Comparison of ENCODE assay signal across 40 cellular contexts in genomic region chr18:11897781-11898180, GRCh38.
"Had no signal": no experiment of that assay in that cellular context is flagged by ENCODE, and none has a peak within 500 bp of the region (broad histone marks: within the 10 kb centered on the region; RNA-seq: fewer than 3 reads in every experiment).

No MANE protein-coding gene starts in this region.

- H3K4me1 Mint-ChIP-seq: activated naive CD4-positive, alpha-beta T cell treated with anti-CD3 and anti-CD28 coated beads, Interleukin-2, amount 10 ng/mL, durations not matched to agents 7 days and 5 days; activated T-helper 17 cell treated with anti-CD3 and anti-CD28 coated beads, Interleukin-2, amount 50 U/mL, for 72 hours; brain had no signal

- H3K9me3 Mint-ChIP-seq: activated naive CD4-positive, alpha-beta T cell treated with anti-CD3 and anti-CD28 coated beads for 36 hours; activated naive CD4-positive, alpha-beta T cell treated with anti-CD3 and anti-CD28 coated beads, Interleukin-2, amount 10 ng/mL, durations not matched to agents 7 days and 5 days; activated naive CD4-positive, alpha-beta T cell treated with anti-CD3 and anti-CD28 coated beads, Interleukin-2, amount 50 U/mL, for 24 hours; activated naive CD4-positive, alpha-beta T cell treated with anti-CD3 and anti-CD28 coated beads, Interleukin-2, amount 50 U/mL, for 72 hours; activated naive CD8-positive, alpha-beta T cell treated with anti-CD3 and anti-CD28 coated beads for 36 hours; activated naive CD8-positive, alpha-beta T cell treated with anti-CD3 and anti-CD28 coated beads, Interleukin-2, amount 10 ng/mL, durations not matched to agents 7 days and 5 days; activated naive CD8-positive, alpha-beta T cell treated with anti-CD3 and anti-CD28 coated beads, Interleukin-2, amount 50 U/mL, for 24 hours; activated T-cell treated with anti-CD3 and anti-CD28 coated beads, Interleukin-2, amount 50 U/mL, for 24 hours; activated T-cell treated with anti-CD3 and anti-CD28 coated beads, Interleukin-2, amount 50 U/mL, for 4 hours; activated T-cell treated with anti-CD3 and anti-CD28 coated beads, Interleukin-2, amount 50 U/mL, for 72 hours; activated T-helper 1 cell treated with anti-CD3 and anti-CD28 coated beads, Interleukin-12 subunit alpha, Interleukin-12 subunit beta, Interleukin-2, Interleukin-4 antibody, amounts not matched to agents 30 ng/mL and 10 ng/mL and 1 ng/mL, durations not matched to agents 14 hours and 24 hours and 36 hours; activated T-helper 17 cell treated with anti-CD3 and anti-CD28 coated beads, Interleukin-2, amount 50 U/mL, for 72 hours; activated T-helper 2 cell treated with anti-CD3 and anti-CD28 coated beads, Interferon-gamma antibody, Interleukin-2, Interleukin-4, amounts not matched to agents 10 μg/mL and 5 μg/mL and 100 μg/mL, durations not matched to agents 14 hours and 24 hours and 36 hours; brain; central memory CD8-positive, alpha-beta T cell had no signal

- H3K4me3 Mint-ChIP-seq: activated naive CD4-positive, alpha-beta T cell treated with anti-CD3 and anti-CD28 coated beads for 36 hours; activated naive CD4-positive, alpha-beta T cell treated with anti-CD3 and anti-CD28 coated beads, Interleukin-2, amount 10 ng/mL, durations not matched to agents 7 days and 5 days; activated naive CD4-positive, alpha-beta T cell treated with anti-CD3 and anti-CD28 coated beads, Interleukin-2, amount 50 U/mL, for 24 hours; activated naive CD8-positive, alpha-beta T cell; activated naive CD8-positive, alpha-beta T cell treated with anti-CD3 and anti-CD28 coated beads for 36 hours; activated naive CD8-positive, alpha-beta T cell treated with anti-CD3 and anti-CD28 coated beads, Interleukin-2, amount 10 ng/mL, durations not matched to agents 7 days and 5 days; activated naive CD8-positive, alpha-beta T cell treated with anti-CD3 and anti-CD28 coated beads, Interleukin-2, amount 50 U/mL, for 24 hours; activated T-cell treated with anti-CD3 and anti-CD28 coated beads, Interleukin-2, amount 50 U/mL, for 24 hours; activated T-cell treated with anti-CD3 and anti-CD28 coated beads, Interleukin-2, amount 50 U/mL, for 4 hours; activated T-cell treated with anti-CD3 and anti-CD28 coated beads, Interleukin-2, amount 50 U/mL, for 72 hours; activated T-helper 1 cell treated with anti-CD3 and anti-CD28 coated beads, Interleukin-12 subunit alpha, Interleukin-12 subunit beta, Interleukin-2, Interleukin-4 antibody, amounts not matched to agents 30 ng/mL and 10 ng/mL and 1 ng/mL, durations not matched to agents 14 hours and 24 hours and 36 hours; activated T-helper 17 cell treated with anti-CD3 and anti-CD28 coated beads, Interleukin-2, amount 50 U/mL, for 72 hours; brain; central memory CD8-positive, alpha-beta T cell had no signal

- H3K27me3 ChIP-seq: adrenal gland, ascending aorta, body of pancreas, brain microvascular endothelial cell, breast epithelium, cardiac muscle cell had no signal

- H3K4me1 ChIP-seq: adrenal gland, ascending aorta, body of pancreas, breast epithelium had no signal

- H3K36me3 ChIP-seq: breast epithelium, cardiac muscle cell had no signal

- H3K27ac Mint-ChIP-seq: activated naive CD4-positive, alpha-beta T cell treated with anti-CD3 and anti-CD28 coated beads for 36 hours; activated naive CD4-positive, alpha-beta T cell treated with anti-CD3 and anti-CD28 coated beads, Interleukin-2, amount 50 U/mL, for 24 hours; activated naive CD4-positive, alpha-beta T cell treated with anti-CD3 and anti-CD28 coated beads, Interleukin-2, amount 50 U/mL, for 72 hours; activated naive CD8-positive, alpha-beta T cell treated with anti-CD3 and anti-CD28 coated beads for 36 hours; activated naive CD8-positive, alpha-beta T cell treated with anti-CD3 and anti-CD28 coated beads, Interleukin-2, amount 10 ng/mL, durations not matched to agents 7 days and 5 days; activated naive CD8-positive, alpha-beta T cell treated with anti-CD3 and anti-CD28 coated beads, Interleukin-2, amount 50 U/mL, for 24 hours; activated T-cell treated with anti-CD3 and anti-CD28 coated beads, Interleukin-2, amount 50 U/mL, for 72 hours; activated T-helper 1 cell treated with anti-CD3 and anti-CD28 coated beads, Interleukin-12 subunit alpha, Interleukin-12 subunit beta, Interleukin-2, Interleukin-4 antibody, amounts not matched to agents 30 ng/mL and 10 ng/mL and 1 ng/mL, durations not matched to agents 14 hours and 24 hours and 36 hours; activated T-helper 17 cell treated with anti-CD3 and anti-CD28 coated beads, Interleukin-2, amount 50 U/mL, for 72 hours; activated T-helper 2 cell treated with anti-CD3 and anti-CD28 coated beads, Interferon-gamma antibody, Interleukin-2, Interleukin-4, amounts not matched to agents 10 μg/mL and 5 μg/mL and 100 μg/mL, durations not matched to agents 14 hours and 24 hours and 36 hours; brain had no signal

- FAIRE-seq: astrocyte, bronchial epithelial cell had no signal

- DNase-seq: activated effector memory CD4-positive, alpha-beta T cell treated with anti-CD3 and anti-CD28 coated beads, Interleukin-2, amount 50 U/mL, for 16 hours; activated effector memory CD4-positive, alpha-beta T cell treated with Interleukin-2 at 50 U/mL for 16 hours; activated gamma-delta T cell; activated gamma-delta T cell treated with Interleukin-2 at 50 U/mL for 16 hours; activated naive CD4-positive, alpha-beta T cell; activated naive CD4-positive, alpha-beta T cell treated with anti-CD3 and anti-CD28 coated beads for 36 hours; activated naive CD4-positive, alpha-beta T cell treated with anti-CD3 and anti-CD28 coated beads, Interleukin-2, amount 10 ng/mL, durations not matched to agents 7 days and 5 days; activated naive CD4-positive, alpha-beta T cell treated with anti-CD3 and anti-CD28 coated beads, Interleukin-2, amount 50 U/mL, for 16 hours; activated naive CD4-positive, alpha-beta T cell treated with Interleukin-2 at 50 U/mL for 16 hours; activated naive CD8-positive, alpha-beta T cell treated with anti-CD3 and anti-CD28 coated beads for 36 hours; activated naive CD8-positive, alpha-beta T cell treated with anti-CD3 and anti-CD28 coated beads, Interleukin-2, amount 10 ng/mL, durations not matched to agents 7 days and 5 days; activated naive CD8-positive, alpha-beta T cell treated with anti-CD3 and anti-CD28 coated beads, Interleukin-2, amount 50 U/mL, for 24 hours; activated T-cell treated with anti-CD3 and anti-CD28 coated beads, Interleukin-2, amount 50 U/mL, for 1 hour; activated T-cell treated with anti-CD3 and anti-CD28 coated beads, Interleukin-2, amount 50 U/mL, for 24 hours; activated T-cell treated with anti-CD3 and anti-CD28 coated beads, Interleukin-2, amount 50 U/mL, for 4 hours; activated T-cell treated with anti-CD3 and anti-CD28 coated beads, Interleukin-2, amount 50 U/mL, for 48 hours; activated T-cell treated with anti-CD3 and anti-CD28 coated beads, Interleukin-2, amount 50 U/mL, for 72 hours; adrenal gland; amniotic stem cell; amygdala; anterior cingulate cortex; aorta; body of pancreas; brain microvascular endothelial cell; caudate nucleus; central memory CD4-positive, alpha-beta T cell; cerebellar nuclear complex had no signal

- H3K27ac ChIP-seq: adrenal gland, ascending aorta, body of pancreas, brain microvascular endothelial cell, breast epithelium, cardiac muscle cell had no signal

- ATAC-seq: activated naive CD4-positive, alpha-beta T cell treated with anti-CD3 and anti-CD28 coated beads, Interleukin-2, amount 50 U/mL, for 72 hours; activated naive CD8-positive, alpha-beta T cell treated with anti-CD3 and anti-CD28 coated beads, Interleukin-2, amount 50 U/mL, for 24 hours; activated T-cell treated with anti-CD3 and anti-CD28 coated beads, Interleukin-2, amount 50 U/mL, for 4 hours; activated T-cell treated with anti-CD3 and anti-CD28 coated beads, Interleukin-2, amount 50 U/mL, for 72 hours; activated T-helper 17 cell treated with anti-CD3 and anti-CD28 coated beads, Interleukin-2, amount 50 U/mL, for 72 hours; body of pancreas had no signal

- H3K4me3 ChIP-seq: adrenal gland, ascending aorta, body of pancreas, breast epithelium, cardiac muscle cell had no signal

- H3K27me3 Mint-ChIP-seq: activated naive CD4-positive, alpha-beta T cell treated with anti-CD3 and anti-CD28 coated beads, Interleukin-2, amount 10 ng/mL, durations not matched to agents 7 days and 5 days; activated naive CD4-positive, alpha-beta T cell treated with anti-CD3 and anti-CD28 coated beads, Interleukin-2, amount 50 U/mL, for 24 hours; activated naive CD8-positive, alpha-beta T cell; activated naive CD8-positive, alpha-beta T cell treated with anti-CD3 and anti-CD28 coated beads for 36 hours; activated naive CD8-positive, alpha-beta T cell treated with anti-CD3 and anti-CD28 coated beads, Interleukin-2, amount 10 ng/mL, durations not matched to agents 7 days and 5 days; activated naive CD8-positive, alpha-beta T cell treated with anti-CD3 and anti-CD28 coated beads, Interleukin-2, amount 50 U/mL, for 24 hours; activated T-cell treated with anti-CD3 and anti-CD28 coated beads, Interleukin-2, amount 50 U/mL, for 24 hours; activated T-helper 17 cell treated with anti-CD3 and anti-CD28 coated beads, Interleukin-2, amount 50 U/mL, for 72 hours; brain; central memory CD8-positive, alpha-beta T cell had no signal

- H3K9me3 ChIP-seq: adrenal gland, ascending aorta, body of pancreas, breast epithelium had no signal
